In genomic region chr13:106132216-106132615, GRCh38 we compare ENCODE assay signal across 31 cellular contexts.
A peak's percentile ranks its signal among the peaks of the same experiment; 100 is the strongest.
DNase-seq lines count a peak whose midpoint lies in the region; ATAC-seq, FAIRE-seq and TF ChIP-seq lines count a peak whose summit lies in the region.
"Had no signal": no experiment of that assay in that cellular context is flagged by ENCODE, and none has a peak within 500 bp of the region (broad histone marks: within the 10 kb centered on the region; RNA-seq: fewer than 3 reads in every experiment).

No MANE protein-coding gene starts in this region.

- in situ Hi-C loops in ACHN (cut with HindIII; ENCODE audit: low pct_ligation_motif_present, low pct_unique_long_range_greater_than_20kb, low sequenced_read_pairs), result no loop called here

- peak overlapping the region; percentile 76; the same call in 1 of the 2 replicates for H3K27ac Mint-ChIP-seq in HFFc6
- H3K27ac Mint-ChIP-seq in astrocyte (ENCODE audit: unreplicated experiment), result peak overlapping the region; percentile 31
- H3K27ac Mint-ChIP-seq: activated naive CD4-positive, alpha-beta T cell treated with anti-CD3 and anti-CD28 coated beads, Interleukin-2, amount 50 U/mL, for 24 hours; activated T-helper 1 cell treated with anti-CD3 and anti-CD28 coated beads, Interleukin-12 subunit alpha, Interleukin-12 subunit beta, Interleukin-2, Interleukin-4 antibody, amounts not matched to agents 30 ng/mL and 10 ng/mL and 1 ng/mL, durations not matched to agents 14 hours and 24 hours and 36 hours; H9; stimulated activated naive CD8-positive, alpha-beta T cell treated with anti-CD3 and anti-CD28 coated beads, Interleukin-15, amount 100 ng/mL, for 72 hours had no signal

- no peak overlapping the region for H2AFZ ChIP-seq in astrocyte (ENCODE audit: low read depth, low read length)

- WGBS in pancreas, 2 donors, result 16 to 21% methylated on average over 1 of the region's 1 CpG
- WGBS in esophagus muscularis mucosa, result 100% methylated on average over 1 of the region's 1 CpG

- H3K4me3 Mint-ChIP-seq in HFFc6 (no peak overlapping the region), astrocyte (ENCODE audit: unreplicated experiment) (no peak overlapping the region)
- H3K4me3 Mint-ChIP-seq: activated naive CD4-positive, alpha-beta T cell treated with anti-CD3 and anti-CD28 coated beads, Interleukin-2, amount 50 U/mL, for 24 hours; activated T-helper 1 cell treated with anti-CD3 and anti-CD28 coated beads, Interleukin-12 subunit alpha, Interleukin-12 subunit beta, Interleukin-2, Interleukin-4 antibody, amounts not matched to agents 30 ng/mL and 10 ng/mL and 1 ng/mL, durations not matched to agents 14 hours and 24 hours and 36 hours; central memory CD8-positive, alpha-beta T cell; H9; stimulated activated naive CD8-positive, alpha-beta T cell treated with anti-CD3 and anti-CD28 coated beads, Interleukin-15, amount 100 ng/mL, for 72 hours had no signal

- H3K4me3 ChIP-seq in astrocyte (ENCODE audit: insufficient read depth, low read depth, low read length) (no peak overlapping the region), pancreas (no peak overlapping the region), esophagus muscularis mucosa (no peak overlapping the region)
- H3K4me3 ChIP-seq: dorsolateral prefrontal cortex, heart left ventricle, MG63, skin epidermis, thyroid gland had no signal

- peak; percentile 89 to 91 (median 90) for ATAC-seq in pancreas
- ATAC-seq in GM21717 (IDR thresholded peaks at IDR 0.05; ENCODE audit: unreplicated experiment), result no peak
- ATAC-seq: heart left ventricle; stimulated activated naive CD8-positive, alpha-beta T cell treated with anti-CD3 and anti-CD28 coated beads, Interleukin-15, amount 100 ng/mL, for 72 hours had no signal

- H3K9ac ChIP-seq in astrocyte (ENCODE audit: low read length), result no peak overlapping the region

- TF ChIP-seq EP300 in esophagus muscularis mucosa (IDR thresholded peaks at IDR 0.05), result no peak

- TF ChIP-seq POLR2A in esophagus muscularis mucosa (IDR thresholded peaks at IDR 0.05; ENCODE audit: low read depth), result no peak

- intact Hi-C loops in pancreas (cut with DNase I) (no loop called here), esophagus muscularis mucosa (cut with DNase I) (no loop called here)

- no peak for FAIRE-seq in astrocyte (lab: Jason Lieb, UNC)
- FAIRE-seq in pancreas (lab: Jason Lieb, UNC), result no peak

- TF ChIP-seq CTCF in HFFc6 (IDR thresholded peaks at IDR 0.05) (no peak), astrocyte (IDR thresholded peaks at IDR 0.05; ENCODE audit: insufficient read depth, low read depth, low read length) (no peak), pancreas (IDR thresholded peaks at IDR 0.05) (no peak), esophagus muscularis mucosa (IDR thresholded peaks at IDR 0.05) (no peak)

- no peaks in the 10 kb centered on the region for H3K9me3 ChIP-seq in astrocyte (ENCODE audit: insufficient read depth, low read depth, low read length)
- no peaks in the 10 kb centered on the region for H3K9me3 ChIP-seq in pancreas
- peaks cover 0 to 7% (median 0%) of the 10 kb centered on the region in 4 donors for H3K9me3 ChIP-seq in esophagus muscularis mucosa
- H3K9me3 ChIP-seq: thyroid gland had no signal

- H3K79me2 ChIP-seq in astrocyte (ENCODE audit: insufficient read depth, low read length), result no peaks in the 10 kb centered on the region

- H3K27ac ChIP-seq in astrocyte (ENCODE audit: low read depth, low read length), result no peak overlapping the region
- H3K27ac ChIP-seq in pancreas, result peak overlapping the region in 1 of 4 donors; percentile 32
- no peak overlapping the region for H3K27ac ChIP-seq in esophagus muscularis mucosa (replicated peaks in 1 of 4)
- H3K27ac ChIP-seq: dorsolateral prefrontal cortex, heart left ventricle, skin epidermis, thyroid gland had no signal

- peaks cover 9% of the 10 kb centered on the region for H3K27me3 Mint-ChIP-seq in HFFc6 (ENCODE audit: insufficient read depth)
- no peaks in the 10 kb centered on the region for H3K27me3 Mint-ChIP-seq in astrocyte (ENCODE audit: low read depth, unreplicated experiment)
- H3K27me3 Mint-ChIP-seq: central memory CD8-positive, alpha-beta T cell had no signal

- no peaks in the 10 kb centered on the region for H4K20me1 ChIP-seq in astrocyte (ENCODE audit: insufficient read depth, low read length)

- H3K36me3 ChIP-seq in astrocyte (ENCODE audit: insufficient read depth, low read length) (no peaks in the 10 kb centered on the region), pancreas (no peaks in the 10 kb centered on the region), esophagus muscularis mucosa (no peaks in the 10 kb centered on the region)
- H3K36me3 ChIP-seq: heart left ventricle, MG63, thyroid gland had no signal

- peaks cover 34% of the 10 kb centered on the region for H3K4me1 Mint-ChIP-seq in HFFc6 (ENCODE audit: low read depth)
- H3K4me1 Mint-ChIP-seq in astrocyte (ENCODE audit: low read depth, unreplicated experiment), result peaks cover 16% of the 10 kb centered on the region
- H3K4me1 Mint-ChIP-seq: activated naive CD4-positive, alpha-beta T cell treated with anti-CD3 and anti-CD28 coated beads, Interleukin-2, amount 50 U/mL, for 24 hours; central memory CD8-positive, alpha-beta T cell; H9; stimulated activated naive CD8-positive, alpha-beta T cell treated with anti-CD3 and anti-CD28 coated beads, Interleukin-15, amount 100 ng/mL, for 72 hours had no signal

- peaks cover 16% of the 10 kb centered on the region for H3K4me1 ChIP-seq in astrocyte (ENCODE audit: insufficient read depth, low read length)
- H3K4me1 ChIP-seq in pancreas, result peaks cover 20 to 24% (median 23%) of the 10 kb centered on the region in 3 donors
- no peaks in the 10 kb centered on the region for H3K4me1 ChIP-seq in esophagus muscularis mucosa
- H3K4me1 ChIP-seq: heart left ventricle, thyroid gland had no signal

- H3K27me3 ChIP-seq in astrocyte (ENCODE audit: insufficient read depth, low read length) (no peaks in the 10 kb centered on the region), pancreas (no peaks in the 10 kb centered on the region), esophagus muscularis mucosa (no peaks in the 10 kb centered on the region)
- H3K27me3 ChIP-seq: dorsolateral prefrontal cortex, heart left ventricle, MG63, thyroid gland had no signal

- H3K36me3 Mint-ChIP-seq in HFFc6 (ENCODE audit: low read depth) (peaks cover 23% of the 10 kb centered on the region), astrocyte (ENCODE audit: low read depth, unreplicated experiment) (peaks cover 3% of the 10 kb centered on the region)
- H3K36me3 Mint-ChIP-seq: activated naive CD4-positive, alpha-beta T cell treated with anti-CD3 and anti-CD28 coated beads, Interleukin-2, amount 50 U/mL, for 24 hours had no signal

- H3K4me2 ChIP-seq in astrocyte (ENCODE audit: low read length), result peak overlapping the region; percentile 19

- H3K9me3 Mint-ChIP-seq in HFFc6, result peaks cover 18% of the 10 kb centered on the region
- H3K9me3 Mint-ChIP-seq in astrocyte (ENCODE audit: unreplicated experiment), result peaks cover 11% of the 10 kb centered on the region
- H3K9me3 Mint-ChIP-seq: activated T-helper 1 cell treated with anti-CD3 and anti-CD28 coated beads, Interleukin-12 subunit alpha, Interleukin-12 subunit beta, Interleukin-2, Interleukin-4 antibody, amounts not matched to agents 30 ng/mL and 10 ng/mL and 1 ng/mL, durations not matched to agents 14 hours and 24 hours and 36 hours had no signal

- no peak for DNase-seq in HFFc6
- DNase-seq in astrocyte (ENCODE audit: low read depth), result peak; percentile 42
- peak; percentile 62 for DNase-seq in glomerular visceral epithelial cell (ENCODE audit: extremely low spot score)
- DNase-seq in pancreas, result no peak
- DNase-seq in activated CD4-positive, alpha-beta T cell treated with anti-CD3 and anti-CD28 coated beads for 4 hours, result no peak
- no peak for DNase-seq in ACHN
- no peak for DNase-seq in esophagus muscularis mucosa (ENCODE audit: extremely low spot score)
- DNase-seq: activated CD4-positive, alpha-beta T cell treated with anti-CD3 and anti-CD28 coated beads, Interleukin-2, amount 50 U/mL, for 4 hours; activated CD4-positive, CD25-positive, alpha-beta regulatory T cell; aorta; DMS79; dorsolateral prefrontal cortex; GDM1; H9; heart left ventricle; left cardiac atrium; mesendoderm; MG63; NCI-H1105 treated with DMSO at 0.1 percent for 48 hours; NCI-H1930; NCI-H69; SIG-M5; stimulated activated CD4-positive, alpha-beta T cell treated with anti-CD3 and anti-CD28 coated beads, Interleukin-1b, Interleukin-23, amount 100 ng/mL, for 48 hours; stimulated activated CD8-positive, alpha-beta memory T cell treated with anti-CD3 and anti-CD28 coated beads, Interleukin-4, amount 100 ng/mL, for 48 hours; stimulated activated naive CD8-positive, alpha-beta T cell treated with anti-CD3 and anti-CD28 coated beads, Interleukin-15, amount 100 ng/mL, for 72 hours; thyroid gland had no signal

Comparison
In these comparisons a context has a peak if more than half of its experiments do, and no peak if none do; other contexts are left out.
1. DNase-seq: peak in astrocyte (single experiment) and glomerular visceral epithelial cell (single experiment); none in HFFc6 (single experiment), pancreas (0 of 6), activated CD4-positive, alpha-beta T cell treated with anti-CD3 and anti-CD28 coated beads for 4 hours (0 of 2), ACHN (single experiment) and esophagus muscularis mucosa (single experiment).